Comparison of ENCODE assay signal across 8 cellular contexts in the genomic region with DNA sequence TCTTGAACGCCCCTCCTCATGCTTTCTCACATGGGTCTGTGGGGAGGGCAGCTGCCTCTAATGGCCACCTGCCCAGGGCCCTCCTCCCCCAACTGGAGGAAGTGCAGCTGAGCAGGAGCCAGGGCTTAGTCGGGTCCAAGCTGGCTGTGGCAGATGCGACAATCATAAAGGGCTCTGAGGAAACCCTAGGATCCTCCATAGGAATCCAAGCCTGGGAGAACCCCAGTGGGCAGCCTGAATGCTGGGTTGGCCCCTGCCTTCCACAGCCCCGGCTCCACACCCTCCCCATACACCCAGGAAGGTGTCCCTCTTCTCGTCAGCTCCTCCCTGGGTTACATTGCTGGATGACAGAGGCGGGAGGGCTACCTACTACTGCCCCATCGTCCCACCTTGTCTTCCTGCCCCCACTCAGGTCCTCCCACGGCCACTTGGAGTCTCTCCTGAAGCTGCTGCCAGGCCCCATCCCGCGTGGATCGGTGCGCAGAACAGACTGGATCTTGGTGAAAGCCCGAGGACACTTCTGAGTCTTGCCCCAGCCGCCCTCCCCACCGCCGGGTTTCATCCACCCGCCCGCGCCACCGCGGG. TPM values are rescaled to one million over a fixed set of nuclear protein-coding genes. Genes with fewer than 3 reads are reported as not detected.
A peak's percentile ranks its signal among the peaks of the same experiment; 100 is the strongest.
DNase-seq lines count a peak whose midpoint lies in the region; ATAC-seq and TF ChIP-seq lines count a peak whose summit lies in the region.

No MANE protein-coding gene starts in this region.

- no peak overlapping the region for H3K27ac ChIP-seq in KMS-11
- H3K27ac ChIP-seq in dorsolateral prefrontal cortex, result peak overlapping the region; percentile 19 to 97 (median 92)
- H3K27ac ChIP-seq in neural cell (ENCODE audit: low read length), result no peak overlapping the region

- H3K27ac Mint-ChIP-seq in CD14-positive monocyte, result no peak overlapping the region

- no peaks in the 10 kb centered on the region for H3K9me2 ChIP-seq in neural cell (ENCODE audit: insufficient read depth, low read length)

- TF ChIP-seq RAD21 in neural cell (conservative IDR thresholded peaks at IDR 0.05), result no peak

- DNase-seq in CD14-positive monocyte (ENCODE audit: low spot score) (no peak), dorsolateral prefrontal cortex (peak in 8 of 10 donors; percentile 14 to 64 (median 54)), activated gamma-delta T cell (lab: John Stamatoyannopoulos, UW) (no peak), AG20443 (ENCODE audit: low spot score) (no peak)

- peaks cover 45 to 52% (median 49%) of the 10 kb centered on the region in 3 donors for H3K27me3 Mint-ChIP-seq in CD14-positive monocyte (ENCODE audit: low read depth in 3 of 3)

- no peak for TF ChIP-seq EP300 in neural cell (conservative IDR thresholded peaks at IDR 0.05; ENCODE audit: poor library complexity, severe bottlenecking)

- H3K4me1 ChIP-seq in KMS-11 (ENCODE audit: low read depth, poor library complexity, severe bottlenecking), result peaks cover 9% of the 10 kb centered on the region

- intact Hi-C loops in CD14-positive monocyte (cut with micrococcal nuclease), result no loop called here
- intact Hi-C loops in dorsolateral prefrontal cortex (cut with DNase I), result no loop called here

- peak overlapping the region; percentile 39 to 78 for H3K4me3 Mint-ChIP-seq in CD14-positive monocyte

- TF ChIP-seq CTCF in CD14-positive monocyte (IDR thresholded peaks at IDR 0.05), result no peak
- no peak for TF ChIP-seq CTCF in KMS-11 (conservative IDR thresholded peaks at IDR 0.05; ENCODE audit: low read depth, low read length)
- TF ChIP-seq CTCF in dorsolateral prefrontal cortex (IDR thresholded peaks at IDR 0.05 in 54 of 56, conservative IDR thresholded peaks at IDR 0.05 in 2 of 56; ENCODE audit: low read depth in 1 of 56, partially characterized antibody in 56 of 56), result no peak
- TF ChIP-seq CTCF in neural cell (IDR thresholded peaks at IDR 0.05; ENCODE audit: poor library complexity, severe bottlenecking), result no peak

- peaks cover 0 to 7% (median 2%) of the 10 kb centered on the region in 7 donors for H3K9me3 Mint-ChIP-seq in CD14-positive monocyte

- no peaks in the 10 kb centered on the region for H3K79me2 ChIP-seq in KMS-11 (ENCODE audit: insufficient read depth, low read depth)
- no peaks in the 10 kb centered on the region for H3K79me2 ChIP-seq in neural cell (replicated peaks; ENCODE audit: insufficient read depth, low read length)

- H3K4me1 Mint-ChIP-seq in CD14-positive monocyte, result peaks cover 10% of the 10 kb centered on the region

- H3K36me3 ChIP-seq in KMS-11 (ENCODE audit: insufficient read depth) (no peaks in the 10 kb centered on the region), neural cell (ENCODE audit: insufficient read depth, low read length) (no peaks in the 10 kb centered on the region)

- H3F3A ChIP-seq in neural cell (ENCODE audit: insufficient read depth, low read length, poor library complexity, severe bottlenecking), result no peaks in the 10 kb centered on the region

- H2AFZ ChIP-seq in KMS-11 (ENCODE audit: low read depth) (peak overlapping the region; percentile 65), neural cell (ENCODE audit: low read depth, low read length) (no peak overlapping the region)

- H4K20me1 ChIP-seq in KMS-11 (ENCODE audit: insufficient read depth) (no peaks in the 10 kb centered on the region), neural cell (ENCODE audit: insufficient read depth) (no peaks in the 10 kb centered on the region)

- H3K4me2 ChIP-seq in KMS-11 (peak overlapping the region; percentile 55), neural cell (ENCODE audit: low read length) (no peak overlapping the region)

- H3K27me3 ChIP-seq in KMS-11 (ENCODE audit: insufficient read depth, low read depth), result peaks cover 12% of the 10 kb centered on the region
- no peaks in the 10 kb centered on the region for H3K27me3 ChIP-seq in dorsolateral prefrontal cortex
- peaks cover 22% of the 10 kb centered on the region for H3K27me3 ChIP-seq in neural cell (ENCODE audit: insufficient read depth, low read depth, low read length)

- H3K36me3 Mint-ChIP-seq in CD14-positive monocyte, result peaks cover 0 to 3% of the 10 kb centered on the region in 2 donors

- H3K9me3 ChIP-seq in neural cell (ENCODE audit: low read length), result no peaks in the 10 kb centered on the region

- no peak overlapping the region; the same call in 1 of the 2 replicates for H3K9ac ChIP-seq in KMS-11
- peak overlapping the region; percentile 20 for H3K9ac ChIP-seq in neural cell (ENCODE audit: low read length)

- H3K4me3 ChIP-seq in KMS-11 (IDR thresholded peaks at IDR 0.05; ENCODE audit: insufficient read depth, low read depth, low read length), result no peak overlapping the region
- peak overlapping the region; percentile 31 to 75 (median 61) for H3K4me3 ChIP-seq in dorsolateral prefrontal cortex
- H3K4me3 ChIP-seq in neural cell (ENCODE audit: low read length), result peak overlapping the region; percentile 58

- no peak for ATAC-seq in GM18870 (IDR thresholded peaks at IDR 0.05; ENCODE audit: unreplicated experiment)
- ATAC-seq in HG03139 (IDR thresholded peaks at IDR 0.05; ENCODE audit: unreplicated experiment), result no peak

TF ChIP-seq in neural cell, 6 proteins besides CTCF, POLR2A, EP300 and RAD21:
- TF ChIP-seq EZH2 (IDR thresholded peaks at IDR 0.05; ENCODE audit: borderline replicate concordance, insufficient read depth, low read length, poor library complexity, severe bottlenecking) (no peak), REST (IDR thresholded peaks at IDR 0.05; ENCODE audit: borderline replicate concordance) (no peak), TAF1 (IDR thresholded peaks at IDR 0.05; ENCODE audit: low read depth) (no peak), SMC3 (conservative IDR thresholded peaks at IDR 0.05; ENCODE audit: poor library complexity) (no peak)

RNA-seq across cellular contexts. Expression of gene CBFB, which starts 15.6 kb away (rescaled TPM):
- polyA plus RNA-seq in CD14-positive monocyte (10 to 100 TPM; 28.3 to 45.4 TPM), neural cell (31.1 and 32.6 TPM in 2 replicates)
- 10 to 100 TPM; 16.0 to 71.3 (median 36.7) TPM for total RNA-seq in dorsolateral prefrontal cortex
- 26.3 and 44.5 TPM in 2 replicates for polyA minus RNA-seq in neural cell

RNA-seq across cellular contexts. Expression of gene CES4A, which starts 24.9 kb away (rescaled TPM):
- polyA plus RNA-seq in CD14-positive monocyte (1 to 10 TPM; 3.3 to 4.1 TPM), neural cell (47.0 and 51.2 TPM in 2 replicates)
- 100 to 1,000 TPM in 75 of 120 experiments, 10 to 100 TPM in 45; 46.0 to 216 (median 110) TPM for total RNA-seq in dorsolateral prefrontal cortex
- polyA minus RNA-seq in neural cell, result 11.7 and 12.2 TPM in 2 replicates

RNA-seq across cellular contexts. Expression of gene CES3, which starts 52.3 kb away (rescaled TPM):
- polyA plus RNA-seq in CD14-positive monocyte, result not detected
- total RNA-seq in dorsolateral prefrontal cortex, result 10 to 100 TPM in 6 of 120 experiments, 1 to 10 TPM in 114; 1.3 to 16.1 (median 5.8) TPM
- 1.8 and 3.7 TPM in 2 replicates for polyA plus RNA-seq in neural cell
- polyA minus RNA-seq in neural cell, result 0.97 and 1.7 TPM in 2 replicates

Comparison
In these comparisons a context has a peak if more than half of its experiments do, and no peak if none do; other contexts are left out.
1. DNase-seq: peak in dorsolateral prefrontal cortex (8 of 10); none in CD14-positive monocyte (single experiment), activated gamma-delta T cell (single experiment) and AG20443 (single experiment).
2. H3K27ac ChIP-seq: peak in dorsolateral prefrontal cortex (59 of 59); none in KMS-11 (single experiment) and neural cell (single experiment).